In the genomic region with DNA sequence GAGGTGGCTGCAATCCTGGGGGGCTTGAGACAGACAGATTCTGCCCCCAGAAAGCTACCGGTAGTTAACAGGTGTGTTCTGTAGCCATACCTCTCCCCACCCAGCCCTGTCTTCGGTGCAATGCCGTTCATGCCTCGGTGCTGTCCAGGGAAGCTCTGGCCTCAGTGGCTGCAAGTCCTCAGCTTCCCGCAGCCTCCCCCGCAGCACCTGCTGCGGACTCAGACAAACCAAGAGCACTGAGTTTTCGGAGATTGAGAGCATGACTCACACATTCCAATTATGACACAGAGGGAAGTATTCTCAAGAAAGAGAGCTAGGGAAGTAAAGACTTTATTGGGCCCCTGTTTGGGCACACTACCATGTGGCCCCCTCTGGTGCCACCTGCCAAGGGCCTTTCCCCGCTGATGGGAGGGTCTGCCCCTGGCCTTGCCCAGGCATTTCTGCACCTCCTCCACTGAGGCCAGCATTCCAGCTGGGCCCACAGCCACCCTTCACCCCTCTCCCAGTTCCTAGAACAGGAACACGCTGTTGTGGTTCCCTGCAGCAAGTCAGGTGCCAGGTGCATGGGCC, we compare ENCODE assay signal across 1 cellular context.
A peak's percentile ranks its signal among the peaks of the same experiment; 100 is the strongest.
TF ChIP-seq lines count a peak whose summit lies in the region.

No MANE protein-coding gene starts in this region.

TF ChIP-seq in HEK293, 187 proteins besides CTCF, POLR2A, EP300 and RAD21 (continued from another document and continues in another):
- no peak for TF ChIP-seq ZNF202 (tag by site-specific recombination; IDR thresholded peaks at IDR 0.05; ENCODE audit: borderline replicate concordance)
- TF ChIP-seq ZNF354C (tag by site-specific recombination; IDR thresholded peaks at IDR 0.05; ENCODE audit: borderline replicate concordance, low read depth), result no peak
- TF ChIP-seq ZXDB (tag by site-specific recombination; IDR thresholded peaks at IDR 0.05), result 0 out of 2 replicates have a peak, but pooled peaks have one; percentile 14
- TF ChIP-seq ZNF571 (tag by site-specific recombination; IDR thresholded peaks at IDR 0.05), result no peak
- TF ChIP-seq, protein P1, sequence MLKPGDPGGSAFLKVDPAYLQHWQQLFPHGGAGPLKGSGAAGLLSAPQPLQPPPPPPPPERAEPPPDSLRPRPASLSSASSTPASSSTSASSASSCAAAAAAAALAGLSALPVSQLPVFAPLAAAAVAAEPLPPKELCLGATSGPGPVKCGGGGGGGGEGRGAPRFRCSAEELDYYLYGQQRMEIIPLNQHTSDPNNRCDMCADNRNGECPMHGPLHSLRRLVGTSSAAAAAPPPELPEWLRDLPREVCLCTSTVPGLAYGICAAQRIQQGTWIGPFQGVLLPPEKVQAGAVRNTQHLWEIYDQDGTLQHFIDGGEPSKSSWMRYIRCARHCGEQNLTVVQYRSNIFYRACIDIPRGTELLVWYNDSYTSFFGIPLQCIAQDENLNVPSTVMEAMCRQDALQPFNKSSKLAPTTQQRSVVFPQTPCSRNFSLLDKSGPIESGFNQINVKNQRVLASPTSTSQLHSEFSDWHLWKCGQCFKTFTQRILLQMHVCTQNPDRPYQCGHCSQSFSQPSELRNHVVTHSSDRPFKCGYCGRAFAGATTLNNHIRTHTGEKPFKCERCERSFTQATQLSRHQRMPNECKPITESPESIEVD (tag by site-specific recombination; IDR thresholded peaks at IDR 0.05), result peak; percentile 46; the same call in 1 of the 2 replicates
- no peak; the same call in 1 of the 2 replicates for TF ChIP-seq ZNF792 (tag by site-specific recombination; IDR thresholded peaks at IDR 0.05)
- TF ChIP-seq ZNF23 (tag by site-specific recombination; IDR thresholded peaks at IDR 0.05; ENCODE audit: borderline replicate concordance), result no peak
- TF ChIP-seq ZNF211 (tag by site-specific recombination; IDR thresholded peaks at IDR 0.05; ENCODE audit: low read depth), result no peak
- TF ChIP-seq, protein P2, sequence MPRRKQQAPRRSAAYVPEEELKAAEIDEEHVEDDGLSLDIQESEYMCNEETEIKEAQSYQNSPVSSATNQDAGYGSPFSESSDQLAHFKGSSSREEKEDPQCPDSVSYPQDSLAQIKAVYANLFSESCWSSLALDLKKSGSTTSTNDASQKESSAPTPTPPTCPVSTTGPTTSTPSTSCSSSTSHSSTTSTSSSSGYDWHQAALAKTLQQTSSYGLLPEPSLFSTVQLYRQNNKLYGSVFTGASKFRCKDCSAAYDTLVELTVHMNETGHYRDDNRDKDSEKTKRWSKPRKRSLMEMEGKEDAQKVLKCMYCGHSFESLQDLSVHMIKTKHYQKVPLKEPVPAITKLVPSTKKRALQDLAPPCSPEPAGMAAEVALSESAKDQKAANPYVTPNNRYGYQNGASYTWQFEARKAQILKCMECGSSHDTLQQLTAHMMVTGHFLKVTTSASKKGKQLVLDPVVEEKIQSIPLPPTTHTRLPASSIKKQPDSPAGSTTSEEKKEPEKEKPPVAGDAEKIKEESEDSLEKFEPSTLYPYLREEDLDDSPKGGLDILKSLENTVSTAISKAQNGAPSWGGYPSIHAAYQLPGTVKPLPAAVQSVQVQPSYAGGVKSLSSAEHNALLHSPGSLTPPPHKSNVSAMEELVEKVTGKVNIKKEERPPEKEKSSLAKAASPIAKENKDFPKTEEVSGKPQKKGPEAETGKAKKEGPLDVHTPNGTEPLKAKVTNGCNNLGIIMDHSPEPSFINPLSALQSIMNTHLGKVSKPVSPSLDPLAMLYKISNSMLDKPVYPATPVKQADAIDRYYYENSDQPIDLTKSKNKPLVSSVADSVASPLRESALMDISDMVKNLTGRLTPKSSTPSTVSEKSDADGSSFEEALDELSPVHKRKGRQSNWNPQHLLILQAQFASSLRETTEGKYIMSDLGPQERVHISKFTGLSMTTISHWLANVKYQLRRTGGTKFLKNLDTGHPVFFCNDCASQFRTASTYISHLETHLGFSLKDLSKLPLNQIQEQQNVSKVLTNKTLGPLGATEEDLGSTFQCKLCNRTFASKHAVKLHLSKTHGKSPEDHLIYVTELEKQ (tag by site-specific recombination; IDR thresholded peaks at IDR 0.05; ENCODE audit: borderline replicate concordance), result no peak
- TF ChIP-seq ZNF132 (tag by site-specific recombination; IDR thresholded peaks at IDR 0.05; ENCODE audit: borderline replicate concordance), result no peak
- TF ChIP-seq, protein P3, sequence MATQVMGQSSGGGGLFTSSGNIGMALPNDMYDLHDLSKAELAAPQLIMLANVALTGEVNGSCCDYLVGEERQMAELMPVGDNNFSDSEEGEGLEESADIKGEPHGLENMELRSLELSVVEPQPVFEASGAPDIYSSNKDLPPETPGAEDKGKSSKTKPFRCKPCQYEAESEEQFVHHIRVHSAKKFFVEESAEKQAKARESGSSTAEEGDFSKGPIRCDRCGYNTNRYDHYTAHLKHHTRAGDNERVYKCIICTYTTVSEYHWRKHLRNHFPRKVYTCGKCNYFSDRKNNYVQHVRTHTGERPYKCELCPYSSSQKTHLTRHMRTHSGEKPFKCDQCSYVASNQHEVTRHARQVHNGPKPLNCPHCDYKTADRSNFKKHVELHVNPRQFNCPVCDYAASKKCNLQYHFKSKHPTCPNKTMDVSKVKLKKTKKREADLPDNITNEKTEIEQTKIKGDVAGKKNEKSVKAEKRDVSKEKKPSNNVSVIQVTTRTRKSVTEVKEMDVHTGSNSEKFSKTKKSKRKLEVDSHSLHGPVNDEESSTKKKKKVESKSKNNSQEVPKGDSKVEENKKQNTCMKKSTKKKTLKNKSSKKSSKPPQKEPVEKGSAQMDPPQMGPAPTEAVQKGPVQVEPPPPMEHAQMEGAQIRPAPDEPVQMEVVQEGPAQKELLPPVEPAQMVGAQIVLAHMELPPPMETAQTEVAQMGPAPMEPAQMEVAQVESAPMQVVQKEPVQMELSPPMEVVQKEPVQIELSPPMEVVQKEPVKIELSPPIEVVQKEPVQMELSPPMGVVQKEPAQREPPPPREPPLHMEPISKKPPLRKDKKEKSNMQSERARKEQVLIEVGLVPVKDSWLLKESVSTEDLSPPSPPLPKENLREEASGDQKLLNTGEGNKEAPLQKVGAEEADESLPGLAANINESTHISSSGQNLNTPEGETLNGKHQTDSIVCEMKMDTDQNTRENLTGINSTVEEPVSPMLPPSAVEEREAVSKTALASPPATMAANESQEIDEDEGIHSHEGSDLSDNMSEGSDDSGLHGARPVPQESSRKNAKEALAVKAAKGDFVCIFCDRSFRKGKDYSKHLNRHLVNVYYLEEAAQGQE (tag by site-specific recombination; IDR thresholded peaks at IDR 0.05), result peak; percentile 72
- no peak for TF ChIP-seq ZNF292 (tag by site-specific recombination; IDR thresholded peaks at IDR 0.05; ENCODE audit: borderline replicate concordance, low read depth)
- TF ChIP-seq, protein P4, sequence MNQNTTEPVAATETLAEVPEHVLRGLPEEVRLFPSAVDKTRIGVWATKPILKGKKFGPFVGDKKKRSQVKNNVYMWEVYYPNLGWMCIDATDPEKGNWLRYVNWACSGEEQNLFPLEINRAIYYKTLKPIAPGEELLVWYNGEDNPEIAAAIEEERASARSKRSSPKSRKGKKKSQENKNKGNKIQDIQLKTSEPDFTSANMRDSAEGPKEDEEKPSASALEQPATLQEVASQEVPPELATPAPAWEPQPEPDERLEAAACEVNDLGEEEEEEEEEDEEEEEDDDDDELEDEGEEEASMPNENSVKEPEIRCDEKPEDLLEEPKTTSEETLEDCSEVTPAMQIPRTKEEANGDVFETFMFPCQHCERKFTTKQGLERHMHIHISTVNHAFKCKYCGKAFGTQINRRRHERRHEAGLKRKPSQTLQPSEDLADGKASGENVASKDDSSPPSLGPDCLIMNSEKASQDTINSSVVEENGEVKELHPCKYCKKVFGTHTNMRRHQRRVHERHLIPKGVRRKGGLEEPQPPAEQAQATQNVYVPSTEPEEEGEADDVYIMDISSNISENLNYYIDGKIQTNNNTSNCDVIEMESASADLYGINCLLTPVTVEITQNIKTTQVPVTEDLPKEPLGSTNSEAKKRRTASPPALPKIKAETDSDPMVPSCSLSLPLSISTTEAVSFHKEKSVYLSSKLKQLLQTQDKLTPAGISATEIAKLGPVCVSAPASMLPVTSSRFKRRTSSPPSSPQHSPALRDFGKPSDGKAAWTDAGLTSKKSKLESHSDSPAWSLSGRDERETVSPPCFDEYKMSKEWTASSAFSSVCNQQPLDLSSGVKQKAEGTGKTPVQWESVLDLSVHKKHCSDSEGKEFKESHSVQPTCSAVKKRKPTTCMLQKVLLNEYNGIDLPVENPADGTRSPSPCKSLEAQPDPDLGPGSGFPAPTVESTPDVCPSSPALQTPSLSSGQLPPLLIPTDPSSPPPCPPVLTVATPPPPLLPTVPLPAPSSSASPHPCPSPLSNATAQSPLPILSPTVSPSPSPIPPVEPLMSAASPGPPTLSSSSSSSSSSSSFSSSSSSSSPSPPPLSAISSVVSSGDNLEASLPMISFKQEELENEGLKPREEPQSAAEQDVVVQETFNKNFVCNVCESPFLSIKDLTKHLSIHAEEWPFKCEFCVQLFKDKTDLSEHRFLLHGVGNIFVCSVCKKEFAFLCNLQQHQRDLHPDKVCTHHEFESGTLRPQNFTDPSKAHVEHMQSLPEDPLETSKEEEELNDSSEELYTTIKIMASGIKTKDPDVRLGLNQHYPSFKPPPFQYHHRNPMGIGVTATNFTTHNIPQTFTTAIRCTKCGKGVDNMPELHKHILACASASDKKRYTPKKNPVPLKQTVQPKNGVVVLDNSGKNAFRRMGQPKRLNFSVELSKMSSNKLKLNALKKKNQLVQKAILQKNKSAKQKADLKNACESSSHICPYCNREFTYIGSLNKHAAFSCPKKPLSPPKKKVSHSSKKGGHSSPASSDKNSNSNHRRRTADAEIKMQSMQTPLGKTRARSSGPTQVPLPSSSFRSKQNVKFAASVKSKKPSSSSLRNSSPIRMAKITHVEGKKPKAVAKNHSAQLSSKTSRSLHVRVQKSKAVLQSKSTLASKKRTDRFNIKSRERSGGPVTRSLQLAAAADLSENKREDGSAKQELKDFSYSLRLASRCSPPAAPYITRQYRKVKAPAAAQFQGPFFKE (tag by site-specific recombination; IDR thresholded peaks at IDR 0.05; ENCODE audit: borderline replicate concordance), result no peak
- TF ChIP-seq REPIN1 (tag by site-specific recombination; IDR thresholded peaks at IDR 0.05; ENCODE audit: low read depth), result no peak
- TF ChIP-seq, protein P5, sequence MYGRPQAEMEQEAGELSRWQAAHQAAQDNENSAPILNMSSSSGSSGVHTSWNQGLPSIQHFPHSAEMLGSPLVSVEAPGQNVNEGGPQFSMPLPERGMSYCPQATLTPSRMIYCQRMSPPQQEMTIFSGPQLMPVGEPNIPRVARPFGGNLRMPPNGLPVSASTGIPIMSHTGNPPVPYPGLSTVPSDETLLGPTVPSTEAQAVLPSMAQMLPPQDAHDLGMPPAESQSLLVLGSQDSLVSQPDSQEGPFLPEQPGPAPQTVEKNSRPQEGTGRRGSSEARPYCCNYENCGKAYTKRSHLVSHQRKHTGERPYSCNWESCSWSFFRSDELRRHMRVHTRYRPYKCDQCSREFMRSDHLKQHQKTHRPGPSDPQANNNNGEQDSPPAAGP (tag by site-specific recombination; IDR thresholded peaks at IDR 0.05), result peak; percentile 40; the same call in 1 of the 2 replicates
- peak; percentile 81 for TF ChIP-seq ZNF335 (tag by site-specific recombination; conservative IDR thresholded peaks at IDR 0.05)
- TF ChIP-seq ZNF660 (tag by site-specific recombination; IDR thresholded peaks at IDR 0.05), result 0 out of 2 replicates have a peak, but pooled peaks have one; percentile 23
- TF ChIP-seq, protein P6, sequence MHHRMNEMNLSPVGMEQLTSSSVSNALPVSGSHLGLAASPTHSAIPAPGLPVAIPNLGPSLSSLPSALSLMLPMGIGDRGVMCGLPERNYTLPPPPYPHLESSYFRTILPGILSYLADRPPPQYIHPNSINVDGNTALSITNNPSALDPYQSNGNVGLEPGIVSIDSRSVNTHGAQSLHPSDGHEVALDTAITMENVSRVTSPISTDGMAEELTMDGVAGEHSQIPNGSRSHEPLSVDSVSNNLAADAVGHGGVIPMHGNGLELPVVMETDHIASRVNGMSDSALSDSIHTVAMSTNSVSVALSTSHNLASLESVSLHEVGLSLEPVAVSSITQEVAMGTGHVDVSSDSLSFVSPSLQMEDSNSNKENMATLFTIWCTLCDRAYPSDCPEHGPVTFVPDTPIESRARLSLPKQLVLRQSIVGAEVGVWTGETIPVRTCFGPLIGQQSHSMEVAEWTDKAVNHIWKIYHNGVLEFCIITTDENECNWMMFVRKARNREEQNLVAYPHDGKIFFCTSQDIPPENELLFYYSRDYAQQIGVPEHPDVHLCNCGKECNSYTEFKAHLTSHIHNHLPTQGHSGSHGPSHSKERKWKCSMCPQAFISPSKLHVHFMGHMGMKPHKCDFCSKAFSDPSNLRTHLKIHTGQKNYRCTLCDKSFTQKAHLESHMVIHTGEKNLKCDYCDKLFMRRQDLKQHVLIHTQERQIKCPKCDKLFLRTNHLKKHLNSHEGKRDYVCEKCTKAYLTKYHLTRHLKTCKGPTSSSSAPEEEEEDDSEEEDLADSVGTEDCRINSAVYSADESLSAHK (tag by site-specific recombination; IDR thresholded peaks at IDR 0.05), result peak; percentile 81; the same call in 1 of the 2 replicates
- no peak for TF ChIP-seq ZNF184 (tag by site-specific recombination; IDR thresholded peaks at IDR 0.05)
- TF ChIP-seq BCL11A (tag by site-specific recombination; IDR thresholded peaks at IDR 0.05; ENCODE audit: low read depth), result no peak
- no peak for TF ChIP-seq PRDM1 (tag by site-specific recombination; IDR thresholded peaks at IDR 0.05)
- TF ChIP-seq ZBTB7A (tag by site-specific recombination; IDR thresholded peaks at IDR 0.05; ENCODE audit: low read depth), result no peak
- TF ChIP-seq ZNF530 (tag by site-specific recombination; IDR thresholded peaks at IDR 0.05; ENCODE audit: low read depth), result no peak
- no peak for TF ChIP-seq EGR2 (tag by site-specific recombination; IDR thresholded peaks at IDR 0.05; ENCODE audit: low read depth)
- TF ChIP-seq GLIS1 (tag by site-specific recombination; IDR thresholded peaks at IDR 0.05), result peak; percentile 66
- peak; percentile 92 for TF ChIP-seq SCRT2 (tag by site-specific recombination; IDR thresholded peaks at IDR 0.05)
- TF ChIP-seq ZBTB17 (tag by site-specific recombination; IDR thresholded peaks at IDR 0.05), result peak; percentile 74
- no peak for TF ChIP-seq OVOL3 (tag by site-specific recombination; IDR thresholded peaks at IDR 0.05)
- no peak for TF ChIP-seq HOXA7 (CRISPR knock-in tag; IDR thresholded peaks at IDR 0.05; ENCODE audit: borderline replicate concordance)
- TF ChIP-seq SP7 (tag by site-specific recombination; IDR thresholded peaks at IDR 0.05), result peak; percentile 48; the same call in 1 of the 2 replicates
- TF ChIP-seq ZSCAN23 (tag by site-specific recombination; IDR thresholded peaks at IDR 0.05), result no peak
- TF ChIP-seq, protein P7, sequence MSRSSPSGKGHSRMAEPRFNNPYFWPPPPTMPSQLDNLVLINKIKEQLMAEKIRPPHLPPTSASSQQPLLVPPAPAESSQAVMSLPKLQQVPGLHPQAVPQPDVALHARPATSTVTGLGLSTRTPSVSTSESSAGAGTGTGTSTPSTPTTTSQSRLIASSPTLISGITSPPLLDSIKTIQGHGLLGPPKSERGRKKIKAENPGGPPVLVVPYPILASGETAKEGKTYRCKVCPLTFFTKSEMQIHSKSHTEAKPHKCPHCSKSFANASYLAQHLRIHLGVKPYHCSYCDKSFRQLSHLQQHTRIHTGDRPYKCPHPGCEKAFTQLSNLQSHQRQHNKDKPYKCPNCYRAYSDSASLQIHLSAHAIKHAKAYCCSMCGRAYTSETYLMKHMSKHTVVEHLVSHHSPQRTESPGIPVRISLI (tag by site-specific recombination; IDR thresholded peaks at IDR 0.05), result no peak
- TF ChIP-seq ZBTB20 (tag by site-specific recombination; IDR thresholded peaks at IDR 0.05), result peak; percentile 25; the same call in 1 of the 2 replicates
